17 cellular contexts compared by ENCODE assay signal in the genomic region with DNA sequence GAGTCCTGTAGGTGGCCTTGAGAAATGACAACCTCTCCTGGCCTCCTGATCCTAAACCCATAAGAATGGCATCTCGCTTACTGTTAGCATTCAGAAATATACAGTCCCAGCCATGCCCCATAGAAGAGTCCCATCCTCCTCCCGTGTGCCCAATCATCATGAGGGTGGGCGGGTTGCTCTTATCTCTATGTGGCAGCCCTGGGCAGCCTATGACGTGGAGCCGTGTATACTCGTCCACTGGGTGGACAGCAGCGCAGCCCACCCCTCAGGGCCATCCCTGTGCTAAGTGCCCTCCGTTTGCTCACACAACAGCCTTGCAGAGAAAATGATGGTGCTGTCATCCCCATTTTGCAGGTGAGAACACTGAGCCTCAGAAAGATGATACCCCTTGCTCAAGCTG.
"Had no signal": no experiment of that assay in that cellular context is flagged by ENCODE, and none has a peak within 500 bp of the region (broad histone marks: within the 10 kb centered on the region; RNA-seq: fewer than 3 reads in every experiment).

No MANE protein-coding gene starts in this region.

- DNase-seq: effector CD8-positive, alpha-beta T cell; kidney glomerular epithelial cell; mammary epithelial cell; naive thymus-derived CD4-positive, alpha-beta T cell; pancreas; stimulated activated CD4-positive, alpha-beta T cell treated with anti-CD3 and anti-CD28 coated beads, Interleukin-2, amount 100 ng/mL, for 48 hours; stimulated activated naive CD8-positive, alpha-beta T cell treated with anti-CD3 and anti-CD28 coated beads, Interleukin-15, Interleukin-2, amounts not matched to agents 100 U/mL and 50 U/mL, for 24 hours; testis; upper lobe of right lung had no signal

- H3K36me3 Mint-ChIP-seq: naive thymus-derived CD4-positive, alpha-beta T cell had no signal

- H3K36me3 ChIP-seq: heart left ventricle, pancreas, tibial nerve, upper lobe of right lung, vagina had no signal

- H3K4me1 ChIP-seq: pancreas had no signal

- H3K4me3 ChIP-seq: coronary artery, heart left ventricle, pancreas, smooth muscle cell, testis, tibial nerve, upper lobe of right lung, vagina had no signal

- H3K9me3 Mint-ChIP-seq: naive thymus-derived CD4-positive, alpha-beta T cell had no signal

- H3K9me3 ChIP-seq: heart left ventricle, pancreas, testis, tibial nerve, upper lobe of right lung, vagina had no signal

- H3K27ac Mint-ChIP-seq: progenitor cell of endocrine pancreas had no signal

- H3K4me2 ChIP-seq: smooth muscle cell had no signal

- H3K27ac ChIP-seq: coronary artery, heart left ventricle, pancreas, testis, tibial nerve, upper lobe of right lung, vagina had no signal

- ATAC-seq: esophagus mucosa; heart left ventricle; left lobe of liver; naive thymus-derived CD4-positive, alpha-beta T cell; pancreas; stimulated activated naive CD8-positive, alpha-beta T cell treated with anti-CD3 and anti-CD28 coated beads, Interleukin-15, Interleukin-2, amounts not matched to agents 100 U/mL and 50 U/mL, for 24 hours; upper lobe of right lung had no signal

- H3K27me3 ChIP-seq: heart left ventricle, pancreas, testis, tibial nerve, upper lobe of right lung, vagina had no signal
